In genomic region chr5:114500756-114501155, GRCh38 we compare ENCODE assay signal across 17 cellular contexts.
A peak's percentile ranks its signal among the peaks of the same experiment; 100 is the strongest.
DNase-seq lines count a peak whose midpoint lies in the region; ATAC-seq and FAIRE-seq lines count a peak whose summit lies in the region.
"Had no signal": no experiment of that assay in that cellular context is flagged by ENCODE, and none has a peak within 500 bp of the region (broad histone marks: within the 10 kb centered on the region; RNA-seq: fewer than 3 reads in every experiment).

No MANE protein-coding gene starts in this region.

- no peak overlapping the region for H3K4me3 ChIP-seq in CD8-positive, alpha-beta memory T cell (ENCODE audit: low read length)

- DNase-seq in NOMO-1 treated with DMSO at 0.1 percent for 48 hours (lab: John Stamatoyannopoulos, UW; ENCODE audit: unreplicated experiment): peak; percentile 3
- DNase-seq in NOMO-1 treated with dmso at 0.1 percent for 144 hours (lab: John Stamatoyannopoulos, UW; ENCODE audit: unreplicated experiment): no peak
- peak; percentile 69 for DNase-seq in SK-MEL-5 (ENCODE audit: low read depth, low spot score)
- DNase-seq in foreskin melanocyte: peak; percentile 14
- no peak for DNase-seq in sciatic nerve (ENCODE audit: low spot score)
- DNase-seq in CD8-positive, alpha-beta memory T cell: no peak
- no peak for DNase-seq in HTR-8/SVneo (ENCODE audit: insufficient read length, low spot score)
- DNase-seq in left colon: no peak
- DNase-seq: 8988T; C1 segment of cervical spinal cord; Caco-2; CD4-positive, alpha-beta memory T cell; DMS53; GF-D8 had no signal

- ATAC-seq in sciatic nerve (peak; percentile 71), left colon (no peak)
- ATAC-seq: HCT116 had no signal

- no peak overlapping the region for H3K4me3 Mint-ChIP-seq in CD8-positive, alpha-beta memory T cell
- H3K4me3 Mint-ChIP-seq: CD4-positive, alpha-beta memory T cell had no signal

- no peak overlapping the region for H3K27ac Mint-ChIP-seq in CD8-positive, alpha-beta memory T cell
- H3K27ac Mint-ChIP-seq: CD4-positive, alpha-beta memory T cell had no signal

- no peak for FAIRE-seq in HTR-8/SVneo (lab: Jason Lieb, UNC)
- FAIRE-seq: GM19239, H1 had no signal

- H3K36me3 ChIP-seq in CD8-positive, alpha-beta memory T cell (ENCODE audit: insufficient read depth, low read length): no peaks in the 10 kb centered on the region

- peaks cover 0 to 4% (median 2%) of the 10 kb centered on the region in 5 donors for H3K9me3 Mint-ChIP-seq in CD8-positive, alpha-beta memory T cell

- H3K4me1 Mint-ChIP-seq in CD8-positive, alpha-beta memory T cell: no peaks in the 10 kb centered on the region
- H3K4me1 Mint-ChIP-seq: CD4-positive, alpha-beta memory T cell had no signal

- intact Hi-C loops in sciatic nerve (cut with DNase I) (no loop called here), left colon (cut with DNase I, micrococcal nuclease) (no loop called here)

- in situ Hi-C loops in SK-MEL-5 (cut with HindIII; ENCODE audit: low pct_unique_long_range_greater_than_20kb, low sequenced_read_pairs): no loop called here

- H3K36me3 Mint-ChIP-seq in CD8-positive, alpha-beta memory T cell: no peaks in the 10 kb centered on the region
- H3K36me3 Mint-ChIP-seq: CD4-positive, alpha-beta memory T cell had no signal

- H3K27ac ChIP-seq in CD8-positive, alpha-beta memory T cell (ENCODE audit: low read depth, low read length): no peak overlapping the region

- no peaks in the 10 kb centered on the region for H3K27me3 ChIP-seq in CD8-positive, alpha-beta memory T cell (ENCODE audit: insufficient read depth, low read length, poor library complexity, severe bottlenecking)

- POLR2A ChIA-PET in CD8-positive, alpha-beta memory T cell (lab: Charles Lee): no interaction called here

- peaks cover 0 to 2% of the 10 kb centered on the region in 2 donors for H3K27me3 Mint-ChIP-seq in CD8-positive, alpha-beta memory T cell
- H3K27me3 Mint-ChIP-seq: CD4-positive, alpha-beta memory T cell had no signal

- no peaks in the 10 kb centered on the region for H3K4me1 ChIP-seq in CD8-positive, alpha-beta memory T cell (ENCODE audit: insufficient read depth, low read length)
- H3K4me1 ChIP-seq: Caco-2 had no signal

- no peaks in the 10 kb centered on the region for H3K9me3 ChIP-seq in CD8-positive, alpha-beta memory T cell (ENCODE audit: low read length)
- H3K9me3 ChIP-seq: Caco-2 had no signal

- CTCF ChIA-PET in CD8-positive, alpha-beta memory T cell (lab: Charles Lee): no interaction called here

Comparison
In these comparisons a context has a peak if more than half of its experiments do, and no peak if none do; other contexts are left out.
1. DNase-seq: peak in NOMO-1 treated with DMSO at 0.1 percent for 48 hours (single experiment), SK-MEL-5 (single experiment) and foreskin melanocyte (single experiment); none in NOMO-1 treated with dmso at 0.1 percent for 144 hours (single experiment), sciatic nerve (single experiment), CD8-positive, alpha-beta memory T cell (0 of 5), HTR-8/SVneo (single experiment) and left colon (0 of 2).